Comparison of ENCODE assay signal across 8 cellular contexts in the genomic region with DNA sequence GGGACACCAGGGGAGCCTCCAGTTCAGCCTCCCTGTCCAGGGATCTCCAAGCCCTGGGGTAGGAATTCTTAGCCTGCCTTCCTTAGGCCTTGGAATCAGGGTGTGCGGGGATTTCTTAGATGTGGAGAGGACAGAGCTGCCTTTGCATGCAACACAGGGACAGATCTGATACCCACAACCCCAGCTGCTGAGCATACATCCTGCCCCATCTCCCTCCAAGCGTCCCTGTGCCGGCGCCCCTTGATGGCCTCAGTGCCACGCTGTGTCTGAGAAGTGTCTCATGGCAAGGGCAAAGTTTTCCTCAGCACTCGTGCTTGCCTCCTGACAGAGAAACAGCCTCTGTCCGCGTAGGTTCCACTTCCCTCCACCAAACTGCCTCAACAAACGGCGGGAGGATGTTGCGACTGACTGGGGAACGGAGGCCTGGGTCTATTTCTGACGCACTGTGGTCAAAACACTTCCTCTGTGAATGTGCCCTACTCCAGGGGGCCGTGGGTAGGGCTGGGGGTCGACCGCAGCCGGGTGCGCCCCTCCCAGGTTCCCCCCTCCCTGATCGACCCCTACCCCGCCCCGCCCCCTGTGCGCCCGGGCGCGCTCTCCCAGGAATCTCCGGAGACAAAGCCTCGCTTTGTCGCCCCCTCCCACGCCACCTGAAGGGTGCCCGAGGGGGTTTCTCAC.
A peak's percentile ranks its signal among the peaks of the same experiment; 100 is the strongest.
DNase-seq lines count a peak whose midpoint lies in the region; ATAC-seq and TF ChIP-seq lines count a peak whose summit lies in the region.

No MANE protein-coding gene starts in this region.

- H3K36me3 ChIP-seq in iPS DF 6.9 (ENCODE audit: control insufficient read depth, insufficient read depth, low read length), result peaks cover 16% of the 10 kb centered on the region

- H3K27me3 Mint-ChIP-seq in activated naive CD8-positive, alpha-beta T cell treated with anti-CD3 and anti-CD28 coated beads, Interleukin-2, amount 50 U/mL, for 24 hours, result no peaks in the 10 kb centered on the region

- 0 out of 2 replicates have a peak, but pooled peaks have one; percentile 4 for TF ChIP-seq CTCF in 22Rv1 (IDR thresholded peaks at IDR 0.05)

- peaks cover 22% of the 10 kb centered on the region for H3K36me3 Mint-ChIP-seq in activated naive CD8-positive, alpha-beta T cell treated with anti-CD3 and anti-CD28 coated beads, Interleukin-2, amount 50 U/mL, for 24 hours (ENCODE audit: low read depth)

- WGBS in iPS DF 6.9 (ENCODE audit: insufficient coverage, insufficient read length), result no CpG with 5 or more reads among the region's 30 CpGs

- H3K9me3 Mint-ChIP-seq in activated naive CD8-positive, alpha-beta T cell treated with anti-CD3 and anti-CD28 coated beads, Interleukin-2, amount 50 U/mL, for 24 hours, result no peaks in the 10 kb centered on the region

- H3K4me3 ChIP-seq in iPS DF 6.9 (ENCODE audit: low read length), result peak overlapping the region; percentile 70; the same call in 1 of the 2 replicates

- peak; percentile 56 for TF ChIP-seq POLR2A in GM18951 (IDR thresholded peaks at IDR 0.05; ENCODE audit: extremely low read depth, insufficient read depth, insufficient read length)

- peak overlapping the region; percentile 97 for H3K4me3 Mint-ChIP-seq in activated naive CD8-positive, alpha-beta T cell treated with anti-CD3 and anti-CD28 coated beads, Interleukin-2, amount 50 U/mL, for 24 hours

- in situ Hi-C loops in GM18951 (cut with MboI; ENCODE audit: low sequenced_read_pairs, unreplicated experiment), result no loop called here

- H3K27me3 ChIP-seq in iPS DF 6.9 (ENCODE audit: control insufficient read depth, insufficient read depth, low read length), result no peaks in the 10 kb centered on the region

- peaks cover 67% of the 10 kb centered on the region for H3K4me1 Mint-ChIP-seq in activated naive CD8-positive, alpha-beta T cell treated with anti-CD3 and anti-CD28 coated beads, Interleukin-2, amount 50 U/mL, for 24 hours

- peak; percentile 24 for ATAC-seq in HG03196 (IDR thresholded peaks at IDR 0.05; ENCODE audit: unreplicated experiment)
- ATAC-seq in activated naive CD8-positive, alpha-beta T cell treated with anti-CD3 and anti-CD28 coated beads, Interleukin-2, amount 50 U/mL, for 24 hours, result peak; percentile 53

- peak; percentile 61 for DNase-seq in SKM-1 treated with dmso at 0.1 percent for 144 hours (lab: John Stamatoyannopoulos, UW; ENCODE audit: unreplicated experiment)
- DNase-seq in activated naive CD8-positive, alpha-beta T cell treated with anti-CD3 and anti-CD28 coated beads, Interleukin-2, amount 50 U/mL, for 24 hours, result peak; percentile 73
- no peak for DNase-seq in iPS DF 6.9 (ENCODE audit: low read depth, low spot score)
- peak; percentile 41 to 47 (median 44) for DNase-seq in stimulated activated CD4-positive, alpha-beta T cell treated with anti-CD3 and anti-CD28 coated beads, Interleukin-12 subunit alpha, Interleukin-12 subunit beta, amount 100 ng/mL, for 48 hours (ENCODE audit: low read depth in 2 of 3, low spot score in 1 of 3)
- DNase-seq in GM19240 (ENCODE audit: insufficient read length, low spot score), result no peak

- H3K27ac Mint-ChIP-seq in activated naive CD8-positive, alpha-beta T cell treated with anti-CD3 and anti-CD28 coated beads, Interleukin-2, amount 50 U/mL, for 24 hours, result peak overlapping the region; percentile 96

- H3K9me3 ChIP-seq in iPS DF 6.9 (ENCODE audit: control insufficient read depth, insufficient read depth, low read length), result no peaks in the 10 kb centered on the region

- H3K4me1 ChIP-seq in iPS DF 6.9 (ENCODE audit: control insufficient read depth, insufficient read depth, low read length), result no peaks in the 10 kb centered on the region; the same call in 1 of the 2 replicates

- no peak overlapping the region; the same call in 1 of the 2 replicates for H3K27ac ChIP-seq in 22Rv1
- no peak overlapping the region for H3K27ac ChIP-seq in iPS DF 6.9 (ENCODE audit: low read length)

Comparison
In these comparisons a context has a peak if more than half of its experiments do, and no peak if none do; other contexts are left out.
1. DNase-seq: peak in SKM-1 treated with dmso at 0.1 percent for 144 hours (single experiment), activated naive CD8-positive, alpha-beta T cell treated with anti-CD3 and anti-CD28 coated beads, Interleukin-2, amount 50 U/mL, for 24 hours (single experiment) and stimulated activated CD4-positive, alpha-beta T cell treated with anti-CD3 and anti-CD28 coated beads, Interleukin-12 subunit alpha, Interleukin-12 subunit beta, amount 100 ng/mL, for 48 hours (3 of 3); none in iPS DF 6.9 (single experiment) and GM19240 (single experiment).